In genomic region chr10:5601826-5602225, GRCh38 we compare ENCODE assay signal across 19 cellular contexts.
"Had no signal": no experiment of that assay in that cellular context is flagged by ENCODE, and none has a peak within 500 bp of the region (broad histone marks: within the 10 kb centered on the region; RNA-seq: fewer than 3 reads in every experiment).

No MANE protein-coding gene starts in this region.

- H3K36me3 Mint-ChIP-seq: activated naive CD4-positive, alpha-beta T cell treated with anti-CD3 and anti-CD28 coated beads, Interleukin-2, amount 50 U/mL, for 72 hours had no signal

- H3K27me3 Mint-ChIP-seq: T-helper 17 cell had no signal

- H3K9me3 Mint-ChIP-seq: activated naive CD4-positive, alpha-beta T cell treated with anti-CD3 and anti-CD28 coated beads, Interleukin-2, amount 50 U/mL, for 72 hours; nephron had no signal

- H3K4me3 Mint-ChIP-seq: nephron, T-helper 17 cell had no signal

- DNase-seq: activated CD4-positive, CD25-positive, alpha-beta regulatory T cell treated with anti-CD3 and anti-CD28 coated beads, Interleukin-2, amount 50 U/mL, for 72 hours; activated gamma-delta T cell treated with Interleukin-2 at 50 U/mL for 16 hours; adrenal gland; caudate nucleus; colonic mucosa; foreskin melanocyte; head of caudate nucleus; midbrain; occipital lobe; stimulated activated CD4-positive, alpha-beta T cell treated with anti-CD3 and anti-CD28 coated beads, Interleukin-4, amount 100 ng/mL, for 1 hour; stomach; T-helper 17 cell; testis had no signal

- H3K27ac ChIP-seq: adrenal gland, colonic mucosa, testis, VCaP had no signal

- ATAC-seq: activated naive CD4-positive, alpha-beta T cell treated with anti-CD3 and anti-CD28 coated beads, Interleukin-2, amount 50 U/mL, for 72 hours; sciatic nerve; T-helper 17 cell had no signal

- H3K27me3 ChIP-seq: adrenal gland, colonic mucosa, stomach, testis had no signal

- H3K4me1 ChIP-seq: adrenal gland, colonic mucosa, testis had no signal

- H3K27ac Mint-ChIP-seq: activated naive CD4-positive, alpha-beta T cell treated with anti-CD3 and anti-CD28 coated beads, Interleukin-2, amount 50 U/mL, for 72 hours; nephron; progenitor cell of endocrine pancreas; T-helper 17 cell had no signal

- H3K9me3 ChIP-seq: adrenal gland, colonic mucosa, testis had no signal

- H3K4me3 ChIP-seq: adrenal gland, colonic mucosa, smooth muscle cell, stomach, testis had no signal

- H3K4me2 ChIP-seq: smooth muscle cell had no signal

- H3K36me3 ChIP-seq: adrenal gland, colonic mucosa, stomach had no signal
